Comparison of ENCODE assay signal across 18 cellular contexts in the genomic region with DNA sequence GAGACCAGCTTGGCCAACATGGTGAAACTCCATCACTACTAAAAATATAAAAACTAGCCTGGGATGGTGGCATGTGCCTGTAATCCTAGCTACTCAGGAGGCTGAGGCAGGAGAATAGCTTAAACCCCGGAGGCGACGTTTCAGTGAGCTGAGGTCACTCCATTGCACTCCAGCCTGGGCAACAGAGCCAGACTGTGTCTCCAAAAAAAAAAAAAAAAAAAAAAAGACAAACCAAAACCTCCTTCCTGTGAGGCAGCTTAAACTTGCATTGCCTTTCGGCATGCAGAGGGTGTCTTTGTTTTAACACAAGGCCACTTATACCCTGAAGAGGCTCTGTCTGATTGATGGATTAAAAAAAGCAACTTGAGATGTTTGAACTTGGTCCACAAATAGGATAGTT.
A peak's percentile ranks its signal among the peaks of the same experiment; 100 is the strongest.
DNase-seq lines count a peak whose midpoint lies in the region; ATAC-seq, FAIRE-seq and TF ChIP-seq lines count a peak whose summit lies in the region.
"Had no signal": no experiment of that assay in that cellular context is flagged by ENCODE, and none has a peak within 500 bp of the region (broad histone marks: within the 10 kb centered on the region; RNA-seq: fewer than 3 reads in every experiment).

No MANE protein-coding gene starts in this region.

- H3K27ac Mint-ChIP-seq in mesothelial cell of epicardium: peak overlapping the region; percentile 6
- H3K27ac Mint-ChIP-seq: activated CD4-positive, alpha-beta memory T cell treated with anti-CD3 and anti-CD28 coated beads for 36 hours; activated naive CD4-positive, alpha-beta T cell treated with anti-CD3 and anti-CD28 coated beads, Interleukin-2, amount 50 U/mL, for 72 hours; activated T-cell treated with anti-CD3 and anti-CD28 coated beads, Interleukin-2, amount 50 U/mL, for 24 hours; CD4-positive, CD25-positive, alpha-beta regulatory T cell had no signal

- H3K4me3 Mint-ChIP-seq in mesothelial cell of epicardium: no peak overlapping the region
- H3K4me3 Mint-ChIP-seq: activated CD4-positive, alpha-beta memory T cell treated with anti-CD3 and anti-CD28 coated beads for 36 hours; activated T-cell treated with anti-CD3 and anti-CD28 coated beads, Interleukin-2, amount 50 U/mL, for 24 hours; CD4-positive, CD25-positive, alpha-beta regulatory T cell had no signal

- H3K4me1 ChIP-seq in right cardiac atrium (ENCODE audit: control insufficient read depth, insufficient read depth, low read length): no peaks in the 10 kb centered on the region

- no peaks in the 10 kb centered on the region for H3K27me3 ChIP-seq in right cardiac atrium (ENCODE audit: control insufficient read depth, insufficient read depth)

- peak; percentile 23 for FAIRE-seq in endometrium (lab: Jason Lieb, UNC)

- H3K36me3 Mint-ChIP-seq in mesothelial cell of epicardium: no peaks in the 10 kb centered on the region
- H3K36me3 Mint-ChIP-seq: activated naive CD4-positive, alpha-beta T cell treated with anti-CD3 and anti-CD28 coated beads, Interleukin-2, amount 50 U/mL, for 72 hours had no signal

- H3K4me1 Mint-ChIP-seq in mesothelial cell of epicardium: peaks cover 22% of the 10 kb centered on the region

- no peaks in the 10 kb centered on the region for H3K9me3 ChIP-seq in right cardiac atrium (ENCODE audit: control insufficient read depth, low read length)

- no peak overlapping the region for H3K4me3 ChIP-seq in right cardiac atrium (ENCODE audit: low read length)

- no peak overlapping the region for H3K27ac ChIP-seq in right cardiac atrium (ENCODE audit: low read length)
- H3K27ac ChIP-seq: KMS-11, parathyroid adenoma had no signal

- intact Hi-C loops in Right ventricle myocardium inferior (cut with DNase I) (no loop called here), right cardiac atrium (cut with DNase I) (loop anchor here in 1 of 4 donors (5.0 kb wide), 1 partner anchor 37 kb away; no protein-coding TSS in a partner anchor)

- peak; percentile 54 for ATAC-seq in Right ventricle myocardium inferior
- ATAC-seq in right cardiac atrium: no peak
- no peak for ATAC-seq in HG03342 (IDR thresholded peaks at IDR 0.05; ENCODE audit: unreplicated experiment)
- no peak for ATAC-seq in HG03097 (IDR thresholded peaks at IDR 0.05; ENCODE audit: low FRiP score, unreplicated experiment)
- no peak for ATAC-seq in GM21360 (IDR thresholded peaks at IDR 0.05; ENCODE audit: unreplicated experiment)
- ATAC-seq: activated naive CD4-positive, alpha-beta T cell treated with anti-CD3 and anti-CD28 coated beads, Interleukin-2, amount 50 U/mL, for 72 hours had no signal

- H3K27me3 Mint-ChIP-seq in mesothelial cell of epicardium (ENCODE audit: low read depth): no peaks in the 10 kb centered on the region
- H3K27me3 Mint-ChIP-seq: activated CD4-positive, alpha-beta memory T cell treated with anti-CD3 and anti-CD28 coated beads for 36 hours; activated T-cell treated with anti-CD3 and anti-CD28 coated beads, Interleukin-2, amount 50 U/mL, for 24 hours; CD4-positive, CD25-positive, alpha-beta regulatory T cell had no signal

- DNase-seq in Right ventricle myocardium inferior (ENCODE audit: missing footprints): no peak
- DNase-seq in right cardiac atrium: no peak
- DNase-seq in mesothelial cell of epicardium (ENCODE audit: low spot score in 2 of 2, unreplicated experiment in 2 of 2): no peak
- no peak for DNase-seq in NCI-H510A (lab: John Stamatoyannopoulos, UW)
- DNase-seq: activated CD4-positive, alpha-beta memory T cell treated with anti-CD3 and anti-CD28 coated beads for 36 hours; activated T-cell treated with anti-CD3 and anti-CD28 coated beads, Interleukin-2, amount 50 U/mL, for 24 hours; DMS79; HCEC 1CT; left cardiac atrium; NCI-H1417 had no signal

- TF ChIP-seq CTCF in mesothelial cell of epicardium (IDR thresholded peaks at IDR 0.05; ENCODE audit: unreplicated experiment): no peak

- no peaks in the 10 kb centered on the region for H3K9me3 Mint-ChIP-seq in mesothelial cell of epicardium
- H3K9me3 Mint-ChIP-seq: activated CD4-positive, alpha-beta memory T cell treated with anti-CD3 and anti-CD28 coated beads for 36 hours; activated naive CD4-positive, alpha-beta T cell treated with anti-CD3 and anti-CD28 coated beads, Interleukin-2, amount 50 U/mL, for 72 hours; CD4-positive, CD25-positive, alpha-beta regulatory T cell had no signal

- 62% methylated on average over 4 of the region's 4 CpGs for WGBS in right cardiac atrium
